Comparison of ENCODE assay signal across 1 cellular context in genomic region chrX:24081661-24082154, GRCh38.
TF ChIP-seq lines count a peak whose summit lies in the region.

No MANE protein-coding gene starts in this region.

TF ChIP-seq in HEK293, 187 proteins besides CTCF, POLR2A, EP300 and RAD21 (continued from another document and continues in another):
- TF ChIP-seq, protein P1, sequence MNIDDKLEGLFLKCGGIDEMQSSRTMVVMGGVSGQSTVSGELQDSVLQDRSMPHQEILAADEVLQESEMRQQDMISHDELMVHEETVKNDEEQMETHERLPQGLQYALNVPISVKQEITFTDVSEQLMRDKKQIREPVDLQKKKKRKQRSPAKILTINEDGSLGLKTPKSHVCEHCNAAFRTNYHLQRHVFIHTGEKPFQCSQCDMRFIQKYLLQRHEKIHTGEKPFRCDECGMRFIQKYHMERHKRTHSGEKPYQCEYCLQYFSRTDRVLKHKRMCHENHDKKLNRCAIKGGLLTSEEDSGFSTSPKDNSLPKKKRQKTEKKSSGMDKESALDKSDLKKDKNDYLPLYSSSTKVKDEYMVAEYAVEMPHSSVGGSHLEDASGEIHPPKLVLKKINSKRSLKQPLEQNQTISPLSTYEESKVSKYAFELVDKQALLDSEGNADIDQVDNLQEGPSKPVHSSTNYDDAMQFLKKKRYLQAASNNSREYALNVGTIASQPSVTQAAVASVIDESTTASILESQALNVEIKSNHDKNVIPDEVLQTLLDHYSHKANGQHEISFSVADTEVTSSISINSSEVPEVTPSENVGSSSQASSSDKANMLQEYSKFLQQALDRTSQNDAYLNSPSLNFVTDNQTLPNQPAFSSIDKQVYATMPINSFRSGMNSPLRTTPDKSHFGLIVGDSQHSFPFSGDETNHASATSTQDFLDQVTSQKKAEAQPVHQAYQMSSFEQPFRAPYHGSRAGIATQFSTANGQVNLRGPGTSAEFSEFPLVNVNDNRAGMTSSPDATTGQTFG (tag by site-specific recombination; IDR thresholded peaks at IDR 0.05; ENCODE audit: borderline replicate concordance) = no peak
- no peak for TF ChIP-seq ZNF174 (tag by site-specific recombination; IDR thresholded peaks at IDR 0.05)
- TF ChIP-seq ZNF223 (tag by site-specific recombination; IDR thresholded peaks at IDR 0.05) = no peak
- no peak for TF ChIP-seq SETDB1 (IDR thresholded peaks at IDR 0.05; ENCODE audit: insufficient read length, low read length)
- no peak for TF ChIP-seq ZNF514 (tag by site-specific recombination; IDR thresholded peaks at IDR 0.05)
- TF ChIP-seq ZNF266 (tag by site-specific recombination; IDR thresholded peaks at IDR 0.05; ENCODE audit: low read depth) = no peak
- TF ChIP-seq, protein P2, sequence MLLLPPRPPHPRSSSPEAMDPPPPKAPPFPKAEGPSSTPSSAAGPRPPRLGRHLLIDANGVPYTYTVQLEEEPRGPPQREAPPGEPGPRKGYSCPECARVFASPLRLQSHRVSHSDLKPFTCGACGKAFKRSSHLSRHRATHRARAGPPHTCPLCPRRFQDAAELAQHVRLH (tag by site-specific recombination; IDR thresholded peaks at IDR 0.05) = peak; percentile 73
- no peak for TF ChIP-seq ZNF449 (tag by site-specific recombination; IDR thresholded peaks at IDR 0.05)
- TF ChIP-seq ZNF140 (tag by site-specific recombination; IDR thresholded peaks at IDR 0.05) = no peak
- no peak for TF ChIP-seq ZNF626 (tag by site-specific recombination; IDR thresholded peaks at IDR 0.05)
- TF ChIP-seq, protein P3, sequence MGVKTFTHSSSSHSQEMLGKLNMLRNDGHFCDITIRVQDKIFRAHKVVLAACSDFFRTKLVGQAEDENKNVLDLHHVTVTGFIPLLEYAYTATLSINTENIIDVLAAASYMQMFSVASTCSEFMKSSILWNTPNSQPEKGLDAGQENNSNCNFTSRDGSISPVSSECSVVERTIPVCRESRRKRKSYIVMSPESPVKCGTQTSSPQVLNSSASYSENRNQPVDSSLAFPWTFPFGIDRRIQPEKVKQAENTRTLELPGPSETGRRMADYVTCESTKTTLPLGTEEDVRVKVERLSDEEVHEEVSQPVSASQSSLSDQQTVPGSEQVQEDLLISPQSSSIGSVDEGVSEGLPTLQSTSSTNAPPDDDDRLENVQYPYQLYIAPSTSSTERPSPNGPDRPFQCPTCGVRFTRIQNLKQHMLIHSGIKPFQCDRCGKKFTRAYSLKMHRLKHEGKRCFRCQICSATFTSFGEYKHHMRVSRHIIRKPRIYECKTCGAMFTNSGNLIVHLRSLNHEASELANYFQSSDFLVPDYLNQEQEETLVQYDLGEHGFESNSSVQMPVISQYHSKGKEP (tag by site-specific recombination; IDR thresholded peaks at IDR 0.05) = no peak
- no peak for TF ChIP-seq ZNF776 (tag by site-specific recombination; IDR thresholded peaks at IDR 0.05; ENCODE audit: borderline replicate concordance)
- TF ChIP-seq ZNF404 (tag by site-specific recombination; IDR thresholded peaks at IDR 0.05) = no peak
- no peak for TF ChIP-seq ZNF37A (tag by site-specific recombination; IDR thresholded peaks at IDR 0.05)
- no peak for TF ChIP-seq ZNF621 (tag by site-specific recombination; IDR thresholded peaks at IDR 0.05)
- TF ChIP-seq, protein P4, sequence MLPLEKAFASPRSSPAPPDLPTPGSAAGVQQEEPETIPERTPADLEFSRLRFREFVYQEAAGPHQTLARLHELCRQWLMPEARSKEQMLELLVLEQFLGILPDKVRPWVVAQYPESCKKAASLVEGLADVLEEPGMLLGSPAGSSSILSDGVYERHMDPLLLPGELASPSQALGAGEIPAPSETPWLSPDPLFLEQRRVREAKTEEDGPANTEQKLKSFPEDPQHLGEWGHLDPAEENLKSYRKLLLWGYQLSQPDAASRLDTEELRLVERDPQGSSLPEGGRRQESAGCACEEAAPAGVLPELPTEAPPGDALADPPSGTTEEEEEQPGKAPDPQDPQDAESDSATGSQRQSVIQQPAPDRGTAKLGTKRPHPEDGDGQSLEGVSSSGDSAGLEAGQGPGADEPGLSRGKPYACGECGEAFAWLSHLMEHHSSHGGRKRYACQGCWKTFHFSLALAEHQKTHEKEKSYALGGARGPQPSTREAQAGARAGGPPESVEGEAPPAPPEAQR (tag by site-specific recombination; IDR thresholded peaks at IDR 0.05) = no peak
- TF ChIP-seq KLF7 (tag by site-specific recombination; IDR thresholded peaks at IDR 0.05; ENCODE audit: borderline replicate concordance) = peak; percentile 60; the same call in 1 of the 2 replicates
- TF ChIP-seq SCRT2 (tag by site-specific recombination; IDR thresholded peaks at IDR 0.05) = no peak
- no peak for TF ChIP-seq ZNF175 (tag by site-specific recombination; IDR thresholded peaks at IDR 0.05)
- TF ChIP-seq ZNF692 (tag by site-specific recombination; IDR thresholded peaks at IDR 0.05) = no peak
- no peak for TF ChIP-seq ZNF16 (tag by site-specific recombination; IDR thresholded peaks at IDR 0.05; ENCODE audit: low read depth)
- no peak for TF ChIP-seq HOXA7 (CRISPR knock-in tag; IDR thresholded peaks at IDR 0.05; ENCODE audit: borderline replicate concordance)
- TF ChIP-seq ZNF169 (tag by site-specific recombination; IDR thresholded peaks at IDR 0.05) = no peak
- TF ChIP-seq HOXC10 (CRISPR knock-in tag; IDR thresholded peaks at IDR 0.05) = no peak
- no peak for TF ChIP-seq ZNF596 (tag by site-specific recombination; IDR thresholded peaks at IDR 0.05)
- TF ChIP-seq ZNF513 (tag by site-specific recombination; IDR thresholded peaks at IDR 0.05) = peak; percentile 53; the same call in 1 of the 2 replicates
- no peak for TF ChIP-seq ZBTB7A (tag by site-specific recombination; IDR thresholded peaks at IDR 0.05; ENCODE audit: low read depth)
- no peak for TF ChIP-seq ZNF48 (tag by site-specific recombination; IDR thresholded peaks at IDR 0.05)
- TF ChIP-seq ZNF302 (tag by site-specific recombination; IDR thresholded peaks at IDR 0.05; ENCODE audit: low read depth) = no peak
- no peak for TF ChIP-seq BCL6B (tag by site-specific recombination; IDR thresholded peaks at IDR 0.05)
- no peak for TF ChIP-seq ZNF146 (tag by site-specific recombination; IDR thresholded peaks at IDR 0.05)
- TF ChIP-seq ZNF488 (tag by site-specific recombination; IDR thresholded peaks at IDR 0.05) = no peak
- TF ChIP-seq ZNF184 (tag by site-specific recombination; IDR thresholded peaks at IDR 0.05) = no peak
- TF ChIP-seq ZNF324 (tag by site-specific recombination; IDR thresholded peaks at IDR 0.05) = peak; percentile 39; the same call in 1 of the 2 replicates
- no peak for TF ChIP-seq ZSCAN30 (tag by site-specific recombination; IDR thresholded peaks at IDR 0.05)
- TF ChIP-seq ZNF837 (tag by site-specific recombination; IDR thresholded peaks at IDR 0.05) = no peak
- no peak for TF ChIP-seq ZNF704 (tag by site-specific recombination; IDR thresholded peaks at IDR 0.05)
- peak; percentile 53; the same call in 1 of the 2 replicates for TF ChIP-seq KLF16 (tag by site-specific recombination; IDR thresholded peaks at IDR 0.05)
- no peak for TF ChIP-seq FEZF1 (tag by site-specific recombination; IDR thresholded peaks at IDR 0.05)
- TF ChIP-seq YY2 (tag by site-specific recombination; IDR thresholded peaks at IDR 0.05) = no peak
- 0 out of 2 replicates have a peak, but pooled peaks have one; percentile 23 for TF ChIP-seq ZSCAN23 (tag by site-specific recombination; IDR thresholded peaks at IDR 0.05)
- no peak for TF ChIP-seq ZNF433 (tag by site-specific recombination; IDR thresholded peaks at IDR 0.05; ENCODE audit: low read depth)
- TF ChIP-seq ZNF561 (tag by site-specific recombination; IDR thresholded peaks at IDR 0.05; ENCODE audit: borderline replicate concordance) = no peak
- TF ChIP-seq ZNF239 (tag by site-specific recombination; IDR thresholded peaks at IDR 0.05) = no peak
- no peak for TF ChIP-seq IKZF3 (tag by site-specific recombination; IDR thresholded peaks at IDR 0.05)
- TF ChIP-seq MYNN (tag by site-specific recombination; IDR thresholded peaks at IDR 0.05; ENCODE audit: borderline replicate concordance) = no peak
- TF ChIP-seq, protein P5, sequence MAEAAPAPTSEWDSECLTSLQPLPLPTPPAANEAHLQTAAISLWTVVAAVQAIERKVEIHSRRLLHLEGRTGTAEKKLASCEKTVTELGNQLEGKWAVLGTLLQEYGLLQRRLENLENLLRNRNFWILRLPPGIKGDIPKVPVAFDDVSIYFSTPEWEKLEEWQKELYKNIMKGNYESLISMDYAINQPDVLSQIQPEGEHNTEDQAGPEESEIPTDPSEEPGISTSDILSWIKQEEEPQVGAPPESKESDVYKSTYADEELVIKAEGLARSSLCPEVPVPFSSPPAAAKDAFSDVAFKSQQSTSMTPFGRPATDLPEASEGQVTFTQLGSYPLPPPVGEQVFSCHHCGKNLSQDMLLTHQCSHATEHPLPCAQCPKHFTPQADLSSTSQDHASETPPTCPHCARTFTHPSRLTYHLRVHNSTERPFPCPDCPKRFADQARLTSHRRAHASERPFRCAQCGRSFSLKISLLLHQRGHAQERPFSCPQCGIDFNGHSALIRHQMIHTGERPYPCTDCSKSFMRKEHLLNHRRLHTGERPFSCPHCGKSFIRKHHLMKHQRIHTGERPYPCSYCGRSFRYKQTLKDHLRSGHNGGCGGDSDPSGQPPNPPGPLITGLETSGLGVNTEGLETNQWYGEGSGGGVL (tag by site-specific recombination; IDR thresholded peaks at IDR 0.05) = no peak
- TF ChIP-seq ZNF23 (tag by site-specific recombination; IDR thresholded peaks at IDR 0.05; ENCODE audit: borderline replicate concordance) = no peak
- TF ChIP-seq ELK4 (IDR thresholded peaks at IDR 0.05; ENCODE audit: borderline replicate concordance, low read depth, low read length) = no peak
